In genomic region chr4:3489451-3489962, GRCh38 we compare ENCODE assay signal across 15 cellular contexts.
DNase-seq lines count a peak whose midpoint lies in the region; ATAC-seq and TF ChIP-seq lines count a peak whose summit lies in the region.
"Had no signal": no experiment of that assay in that cellular context is flagged by ENCODE, and none has a peak within 500 bp of the region (broad histone marks: within the 10 kb centered on the region; RNA-seq: fewer than 3 reads in every experiment).

No MANE protein-coding gene starts in this region.

- peak overlapping the region in 10 of 11 experiments; percentile 5 to 74 (median 60); a peak in 19 of 22 replicates for H3K4me2 ChIP-seq in BLaER1 treated with 17β-estradiol and CSF1 and Interleukin-3, amounts not matched to agents 10 nM and 100 nM

- peaks cover 25 to 62% (median 53%) of the 10 kb centered on the region in 10 experiments for H3K4me1 ChIP-seq in BLaER1 treated with 17β-estradiol and CSF1 and Interleukin-3, amounts not matched to agents 10 nM and 100 nM

- CTCF ChIA-PET in RWPE1 (lab: Yijun Ruan, JAX): no interaction called here

- H3K27ac ChIP-seq in BLaER1 treated with 17β-estradiol and CSF1 and Interleukin-3, amounts not matched to agents 10 nM and 100 nM: no peak overlapping the region
- peak overlapping the region; percentile 16; the same call in 1 of the 2 replicates for H3K27ac ChIP-seq in RWPE1
- H3K27ac ChIP-seq: colonic mucosa, HL-60, Peyer's patch, suprapubic skin had no signal

- ATAC-seq in HG03108 (IDR thresholded peaks at IDR 0.05; ENCODE audit: unreplicated experiment): no peak

- H3K9me3 ChIP-seq in BLaER1 treated with 17β-estradiol and CSF1 and Interleukin-3, amounts not matched to agents 10 nM and 100 nM (replicated peaks in 1 of 11): no peaks in the 10 kb centered on the region
- H3K9me3 ChIP-seq: colonic mucosa, Peyer's patch, suprapubic skin had no signal

- H3K27me3 ChIP-seq in BLaER1 treated with 17β-estradiol and CSF1 and Interleukin-3, amounts not matched to agents 10 nM and 100 nM: peaks cover 23 to 70% (median 55%) of the 10 kb centered on the region in 11 experiments

- H4K20me1 ChIP-seq in BLaER1 treated with 17β-estradiol and CSF1 and Interleukin-3, amounts not matched to agents 10 nM and 100 nM: peaks cover 0 to 81% (median 53%) of the 10 kb centered on the region in 11 experiments; a peak in 17 of 22 replicates

- DNase-seq in ELR (ENCODE audit: low read depth) (peak; percentile 10), RWPE1 (ENCODE audit: low spot score) (no peak), hepatic stellate cell (ENCODE audit: low spot score) (peak; percentile 57), midbrain (lab: John Stamatoyannopoulos, UW) (no peak), activated gamma-delta T cell (lab: John Stamatoyannopoulos, UW) (no peak)
- DNase-seq: activated CD8-positive, alpha-beta memory T cell treated with anti-CD3 and anti-CD28 coated beads, Interleukin-2, amount 50 U/mL, for 4 hours; amniotic stem cell; colonic mucosa; hypothalamus; Peyer's patch; small intestine had no signal

- H3K4me3 ChIP-seq in BLaER1 treated with 17β-estradiol and CSF1 and Interleukin-3, amounts not matched to agents 10 nM and 100 nM: no peak overlapping the region
- H3K4me3 ChIP-seq: colonic mucosa, Peyer's patch, suprapubic skin had no signal

- no peak overlapping the region; a peak in 1 of 22 replicates for H3K9ac ChIP-seq in BLaER1 treated with 17β-estradiol and CSF1 and Interleukin-3, amounts not matched to agents 10 nM and 100 nM

- TF ChIP-seq CTCF in RWPE1 (conservative IDR thresholded peaks at IDR 0.05; ENCODE audit: low read depth): no peak

- POLR2A ChIA-PET in RWPE1 (lab: Yijun Ruan, JAX; ENCODE audit: low non-redundant PET): no interaction called here

- no peaks in the 10 kb centered on the region for H3K36me3 ChIP-seq in BLaER1 treated with 17β-estradiol and CSF1 and Interleukin-3, amounts not matched to agents 10 nM and 100 nM
- H3K36me3 ChIP-seq: colonic mucosa, Peyer's patch, suprapubic skin had no signal

Comparison
In these comparisons a context has a peak if more than half of its experiments do, and no peak if none do; other contexts are left out.
1. DNase-seq: peak in ELR (single experiment) and hepatic stellate cell (single experiment); none in RWPE1 (single experiment), midbrain (single experiment) and activated gamma-delta T cell (single experiment).